Comparison of ENCODE assay signal across 25 cellular contexts in genomic region chr18:5817821-5818220, GRCh38.
"Had no signal": no experiment of that assay in that cellular context is flagged by ENCODE, and none has a peak within 500 bp of the region (broad histone marks: within the 10 kb centered on the region; RNA-seq: fewer than 3 reads in every experiment).

No MANE protein-coding gene starts in this region.

- H3K4me1 Mint-ChIP-seq: stimulated activated naive B cell treated with anti-CD40 and anti-IgM and Interleukin-4, amounts not matched to agents 10 μg/mL and 1 μg/mL and 100 μg/mL, for 72 hours had no signal

- ATAC-seq: gastroesophageal sphincter; left cardiac atrium; lower lobe of right lung; natural killer cell treated with Interleukin-12 subunit alpha and Interleukin-12 subunit beta and Interleukin-15 and Interleukin-18, amount 100 ng/mL, for 72 hours; sciatic nerve; stimulated activated naive B cell treated with anti-CD40 and anti-IgM and Interleukin-4, amounts not matched to agents 10 μg/mL and 1 μg/mL and 100 μg/mL, for 72 hours had no signal

- H3K9me3 ChIP-seq: esophagus squamous epithelium, gastroesophageal sphincter, left ventricle myocardium inferior, lower lobe of right lung, pancreas, spleen, stomach, uterus had no signal

- H3K36me3 Mint-ChIP-seq: natural killer cell treated with Interleukin-12 subunit alpha and Interleukin-12 subunit beta and Interleukin-15 and Interleukin-18, amount 100 ng/mL, for 72 hours; stimulated activated naive B cell treated with anti-CD40 and anti-IgM and Interleukin-4, amounts not matched to agents 10 μg/mL and 1 μg/mL and 100 μg/mL, for 72 hours; type B pancreatic cell had no signal

- H3K4me1 ChIP-seq: esophagus squamous epithelium, gastroesophageal sphincter, left ventricle myocardium inferior, lower lobe of right lung, pancreas, spleen, stomach, uterus had no signal

- H3K4me3 ChIP-seq: esophagus squamous epithelium, gastroesophageal sphincter, hepatocyte, left ventricle myocardium inferior, lower lobe of right lung, pancreas, spleen, stomach, uterus had no signal

- H3K4me3 Mint-ChIP-seq: natural killer cell treated with Interleukin-12 subunit alpha and Interleukin-12 subunit beta and Interleukin-15 and Interleukin-18, amount 100 ng/mL, for 72 hours; stimulated activated naive B cell treated with anti-CD40 and anti-IgM and Interleukin-4, amounts not matched to agents 10 μg/mL and 1 μg/mL and 100 μg/mL, for 72 hours; type B pancreatic cell had no signal

- H3K27me3 Mint-ChIP-seq: stimulated activated naive B cell treated with anti-CD40 and anti-IgM and Interleukin-4, amounts not matched to agents 10 μg/mL and 1 μg/mL and 100 μg/mL, for 72 hours; type B pancreatic cell had no signal

- H3K27ac ChIP-seq: esophagus squamous epithelium, gastroesophageal sphincter, hepatocyte, left ventricle myocardium inferior, lower lobe of right lung, pancreas, spleen, stomach, uterus had no signal

- H3K9me3 Mint-ChIP-seq: natural killer cell treated with Interleukin-12 subunit alpha and Interleukin-12 subunit beta and Interleukin-15 and Interleukin-18, amount 100 ng/mL, for 72 hours; type B pancreatic cell had no signal

- DNase-seq: dermis blood vessel endothelial cell; esophagus squamous epithelium; foreskin fibroblast; head of caudate nucleus; kidney; left cardiac atrium; left ventricle myocardium inferior; lower lobe of right lung; mesenchymal stem cell; midbrain; occipital lobe; pancreas; spleen; stimulated activated CD4-positive, alpha-beta T cell treated with anti-CD3 and anti-CD28 coated beads, Interleukin-15, amount 100 ng/mL, for 24 hours; stimulated activated CD4-positive, alpha-beta T cell treated with anti-CD3 and anti-CD28 coated beads, Interleukin-1b, Interleukin-23, amount 100 ng/mL, for 48 hours; stimulated activated CD4-positive, alpha-beta T cell treated with anti-CD3 and anti-CD28 coated beads, Interleukin-4, amount 100 ng/mL, for 24 hours; stimulated activated naive B cell treated with anti-CD40 and anti-IgM and Interleukin-4, amounts not matched to agents 10 μg/mL and 1 μg/mL and 100 μg/mL, for 72 hours; stomach; substantia nigra; uterus had no signal

- H3K27ac Mint-ChIP-seq: natural killer cell treated with Interleukin-12 subunit alpha and Interleukin-12 subunit beta and Interleukin-15 and Interleukin-18, amount 100 ng/mL, for 72 hours; stimulated activated naive B cell treated with anti-CD40 and anti-IgM and Interleukin-4, amounts not matched to agents 10 μg/mL and 1 μg/mL and 100 μg/mL, for 72 hours; type B pancreatic cell had no signal

- H3K36me3 ChIP-seq: esophagus squamous epithelium, gastroesophageal sphincter, left ventricle myocardium inferior, lower lobe of right lung, pancreas, spleen, stomach, uterus had no signal
